Comparison of ENCODE assay signal across 2 cellular contexts in the genomic region with DNA sequence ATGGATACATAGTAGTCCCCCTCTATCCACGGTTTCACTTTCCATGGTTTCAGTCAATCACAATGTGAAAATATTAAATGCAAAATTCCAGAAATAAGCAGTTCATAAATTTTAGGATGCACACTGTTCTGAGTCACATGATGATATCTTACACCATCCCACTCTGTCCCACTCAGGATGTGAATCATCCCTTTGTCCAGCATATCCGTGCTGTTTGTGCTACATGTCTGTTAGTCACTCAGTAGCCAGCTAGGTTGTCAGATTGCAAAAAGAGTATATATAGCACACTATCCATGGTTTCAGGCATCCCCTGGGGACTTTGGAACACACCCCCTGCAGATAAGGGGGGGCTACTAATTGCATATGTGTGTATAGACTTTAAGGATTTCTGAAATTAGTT.
TF ChIP-seq lines count a peak whose summit lies in the region.

No MANE protein-coding gene starts in this region.

TF ChIP-seq in HepG2, 621 proteins besides CTCF, POLR2A, EP300 and RAD21:
- TF ChIP-seq TCF7L2 (IDR thresholded peaks at IDR 0.05; ENCODE audit: low read depth, low read length), result no peak
- no peak for TF ChIP-seq PHF21A (CRISPR knock-in tag; IDR thresholded peaks at IDR 0.05)
- TF ChIP-seq, protein P1, sequence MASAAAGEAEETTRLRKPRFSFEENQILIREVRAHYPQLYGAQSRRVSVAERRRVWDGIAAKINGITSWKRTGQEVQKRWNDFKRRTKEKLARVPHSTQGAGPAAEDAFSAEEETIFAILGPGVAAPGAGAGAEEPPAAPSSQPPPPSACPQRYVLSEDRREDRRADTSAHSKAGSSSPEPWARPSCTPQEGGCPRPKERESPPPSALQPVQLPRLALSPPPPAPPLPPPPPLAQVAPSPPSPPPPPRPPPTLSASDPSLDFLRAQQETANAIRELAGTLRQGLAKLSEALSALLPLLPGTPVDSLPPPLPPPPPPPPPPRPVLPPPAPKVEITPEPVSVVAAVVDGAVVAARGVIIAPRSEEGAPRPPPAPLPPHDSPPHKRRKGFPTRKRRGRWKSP (CRISPR knock-in tag; IDR thresholded peaks at IDR 0.05), result no peak
- TF ChIP-seq, protein P2, sequence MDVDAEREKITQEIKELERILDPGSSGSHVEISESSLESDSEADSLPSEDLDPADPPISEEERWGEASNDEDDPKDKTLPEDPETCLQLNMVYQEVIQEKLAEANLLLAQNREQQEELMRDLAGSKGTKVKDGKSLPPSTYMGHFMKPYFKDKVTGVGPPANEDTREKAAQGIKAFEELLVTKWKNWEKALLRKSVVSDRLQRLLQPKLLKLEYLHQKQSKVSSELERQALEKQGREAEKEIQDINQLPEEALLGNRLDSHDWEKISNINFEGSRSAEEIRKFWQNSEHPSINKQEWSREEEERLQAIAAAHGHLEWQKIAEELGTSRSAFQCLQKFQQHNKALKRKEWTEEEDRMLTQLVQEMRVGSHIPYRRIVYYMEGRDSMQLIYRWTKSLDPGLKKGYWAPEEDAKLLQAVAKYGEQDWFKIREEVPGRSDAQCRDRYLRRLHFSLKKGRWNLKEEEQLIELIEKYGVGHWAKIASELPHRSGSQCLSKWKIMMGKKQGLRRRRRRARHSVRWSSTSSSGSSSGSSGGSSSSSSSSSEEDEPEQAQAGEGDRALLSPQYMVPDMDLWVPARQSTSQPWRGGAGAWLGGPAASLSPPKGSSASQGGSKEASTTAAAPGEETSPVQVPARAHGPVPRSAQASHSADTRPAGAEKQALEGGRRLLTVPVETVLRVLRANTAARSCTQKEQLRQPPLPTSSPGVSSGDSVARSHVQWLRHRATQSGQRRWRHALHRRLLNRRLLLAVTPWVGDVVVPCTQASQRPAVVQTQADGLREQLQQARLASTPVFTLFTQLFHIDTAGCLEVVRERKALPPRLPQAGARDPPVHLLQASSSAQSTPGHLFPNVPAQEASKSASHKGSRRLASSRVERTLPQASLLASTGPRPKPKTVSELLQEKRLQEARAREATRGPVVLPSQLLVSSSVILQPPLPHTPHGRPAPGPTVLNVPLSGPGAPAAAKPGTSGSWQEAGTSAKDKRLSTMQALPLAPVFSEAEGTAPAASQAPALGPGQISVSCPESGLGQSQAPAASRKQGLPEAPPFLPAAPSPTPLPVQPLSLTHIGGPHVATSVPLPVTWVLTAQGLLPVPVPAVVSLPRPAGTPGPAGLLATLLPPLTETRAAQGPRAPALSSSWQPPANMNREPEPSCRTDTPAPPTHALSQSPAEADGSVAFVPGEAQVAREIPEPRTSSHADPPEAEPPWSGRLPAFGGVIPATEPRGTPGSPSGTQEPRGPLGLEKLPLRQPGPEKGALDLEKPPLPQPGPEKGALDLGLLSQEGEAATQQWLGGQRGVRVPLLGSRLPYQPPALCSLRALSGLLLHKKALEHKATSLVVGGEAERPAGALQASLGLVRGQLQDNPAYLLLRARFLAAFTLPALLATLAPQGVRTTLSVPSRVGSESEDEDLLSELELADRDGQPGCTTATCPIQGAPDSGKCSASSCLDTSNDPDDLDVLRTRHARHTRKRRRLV (CRISPR knock-in tag; IDR thresholded peaks at IDR 0.05), result no peak
- TF ChIP-seq FOSL2 (CRISPR knock-in tag; IDR thresholded peaks at IDR 0.05), result peak; percentile 74
- TF ChIP-seq RELA (CRISPR knock-in tag; IDR thresholded peaks at IDR 0.05), result no peak
- no peak for TF ChIP-seq ZNF652 (CRISPR knock-in tag; IDR thresholded peaks at IDR 0.05; ENCODE audit: borderline replicate concordance, low read depth)
- TF ChIP-seq ZNF501 (CRISPR knock-in tag; IDR thresholded peaks at IDR 0.05), result no peak
- TF ChIP-seq, protein P3, sequence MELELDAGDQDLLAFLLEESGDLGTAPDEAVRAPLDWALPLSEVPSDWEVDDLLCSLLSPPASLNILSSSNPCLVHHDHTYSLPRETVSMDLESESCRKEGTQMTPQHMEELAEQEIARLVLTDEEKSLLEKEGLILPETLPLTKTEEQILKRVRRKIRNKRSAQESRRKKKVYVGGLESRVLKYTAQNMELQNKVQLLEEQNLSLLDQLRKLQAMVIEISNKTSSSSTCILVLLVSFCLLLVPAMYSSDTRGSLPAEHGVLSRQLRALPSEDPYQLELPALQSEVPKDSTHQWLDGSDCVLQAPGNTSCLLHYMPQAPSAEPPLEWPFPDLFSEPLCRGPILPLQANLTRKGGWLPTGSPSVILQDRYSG (CRISPR knock-in tag; IDR thresholded peaks at IDR 0.05), result no peak
- peak; percentile 84; the same call in 1 of the 2 replicates for TF ChIP-seq ZNF3 (CRISPR knock-in tag; IDR thresholded peaks at IDR 0.05)

TF ChIP-seq in GM23338, 12 proteins besides CTCF, POLR2A, EP300 and RAD21:
- no peak for TF ChIP-seq STAT1 (IDR thresholded peaks at IDR 0.05; ENCODE audit: unreplicated experiment)
- TF ChIP-seq EZH2 (IDR thresholded peaks at IDR 0.05; ENCODE audit: low read depth, unreplicated experiment), result no peak
- TF ChIP-seq, protein P4, sequence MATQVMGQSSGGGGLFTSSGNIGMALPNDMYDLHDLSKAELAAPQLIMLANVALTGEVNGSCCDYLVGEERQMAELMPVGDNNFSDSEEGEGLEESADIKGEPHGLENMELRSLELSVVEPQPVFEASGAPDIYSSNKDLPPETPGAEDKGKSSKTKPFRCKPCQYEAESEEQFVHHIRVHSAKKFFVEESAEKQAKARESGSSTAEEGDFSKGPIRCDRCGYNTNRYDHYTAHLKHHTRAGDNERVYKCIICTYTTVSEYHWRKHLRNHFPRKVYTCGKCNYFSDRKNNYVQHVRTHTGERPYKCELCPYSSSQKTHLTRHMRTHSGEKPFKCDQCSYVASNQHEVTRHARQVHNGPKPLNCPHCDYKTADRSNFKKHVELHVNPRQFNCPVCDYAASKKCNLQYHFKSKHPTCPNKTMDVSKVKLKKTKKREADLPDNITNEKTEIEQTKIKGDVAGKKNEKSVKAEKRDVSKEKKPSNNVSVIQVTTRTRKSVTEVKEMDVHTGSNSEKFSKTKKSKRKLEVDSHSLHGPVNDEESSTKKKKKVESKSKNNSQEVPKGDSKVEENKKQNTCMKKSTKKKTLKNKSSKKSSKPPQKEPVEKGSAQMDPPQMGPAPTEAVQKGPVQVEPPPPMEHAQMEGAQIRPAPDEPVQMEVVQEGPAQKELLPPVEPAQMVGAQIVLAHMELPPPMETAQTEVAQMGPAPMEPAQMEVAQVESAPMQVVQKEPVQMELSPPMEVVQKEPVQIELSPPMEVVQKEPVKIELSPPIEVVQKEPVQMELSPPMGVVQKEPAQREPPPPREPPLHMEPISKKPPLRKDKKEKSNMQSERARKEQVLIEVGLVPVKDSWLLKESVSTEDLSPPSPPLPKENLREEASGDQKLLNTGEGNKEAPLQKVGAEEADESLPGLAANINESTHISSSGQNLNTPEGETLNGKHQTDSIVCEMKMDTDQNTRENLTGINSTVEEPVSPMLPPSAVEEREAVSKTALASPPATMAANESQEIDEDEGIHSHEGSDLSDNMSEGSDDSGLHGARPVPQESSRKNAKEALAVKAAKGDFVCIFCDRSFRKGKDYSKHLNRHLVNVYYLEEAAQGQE (IDR thresholded peaks at IDR 0.05; ENCODE audit: unreplicated experiment), result no peak
- no peak for TF ChIP-seq CREB1 (CRISPR knock-in tag; IDR thresholded peaks at IDR 0.05; ENCODE audit: low read depth)
- TF ChIP-seq ZNF331 (CRISPR knock-in tag; IDR thresholded peaks at IDR 0.05; ENCODE audit: low read depth), result no peak
- TF ChIP-seq JUNB (IDR thresholded peaks at IDR 0.05; ENCODE audit: unreplicated experiment), result no peak
- TF ChIP-seq, protein P5, sequence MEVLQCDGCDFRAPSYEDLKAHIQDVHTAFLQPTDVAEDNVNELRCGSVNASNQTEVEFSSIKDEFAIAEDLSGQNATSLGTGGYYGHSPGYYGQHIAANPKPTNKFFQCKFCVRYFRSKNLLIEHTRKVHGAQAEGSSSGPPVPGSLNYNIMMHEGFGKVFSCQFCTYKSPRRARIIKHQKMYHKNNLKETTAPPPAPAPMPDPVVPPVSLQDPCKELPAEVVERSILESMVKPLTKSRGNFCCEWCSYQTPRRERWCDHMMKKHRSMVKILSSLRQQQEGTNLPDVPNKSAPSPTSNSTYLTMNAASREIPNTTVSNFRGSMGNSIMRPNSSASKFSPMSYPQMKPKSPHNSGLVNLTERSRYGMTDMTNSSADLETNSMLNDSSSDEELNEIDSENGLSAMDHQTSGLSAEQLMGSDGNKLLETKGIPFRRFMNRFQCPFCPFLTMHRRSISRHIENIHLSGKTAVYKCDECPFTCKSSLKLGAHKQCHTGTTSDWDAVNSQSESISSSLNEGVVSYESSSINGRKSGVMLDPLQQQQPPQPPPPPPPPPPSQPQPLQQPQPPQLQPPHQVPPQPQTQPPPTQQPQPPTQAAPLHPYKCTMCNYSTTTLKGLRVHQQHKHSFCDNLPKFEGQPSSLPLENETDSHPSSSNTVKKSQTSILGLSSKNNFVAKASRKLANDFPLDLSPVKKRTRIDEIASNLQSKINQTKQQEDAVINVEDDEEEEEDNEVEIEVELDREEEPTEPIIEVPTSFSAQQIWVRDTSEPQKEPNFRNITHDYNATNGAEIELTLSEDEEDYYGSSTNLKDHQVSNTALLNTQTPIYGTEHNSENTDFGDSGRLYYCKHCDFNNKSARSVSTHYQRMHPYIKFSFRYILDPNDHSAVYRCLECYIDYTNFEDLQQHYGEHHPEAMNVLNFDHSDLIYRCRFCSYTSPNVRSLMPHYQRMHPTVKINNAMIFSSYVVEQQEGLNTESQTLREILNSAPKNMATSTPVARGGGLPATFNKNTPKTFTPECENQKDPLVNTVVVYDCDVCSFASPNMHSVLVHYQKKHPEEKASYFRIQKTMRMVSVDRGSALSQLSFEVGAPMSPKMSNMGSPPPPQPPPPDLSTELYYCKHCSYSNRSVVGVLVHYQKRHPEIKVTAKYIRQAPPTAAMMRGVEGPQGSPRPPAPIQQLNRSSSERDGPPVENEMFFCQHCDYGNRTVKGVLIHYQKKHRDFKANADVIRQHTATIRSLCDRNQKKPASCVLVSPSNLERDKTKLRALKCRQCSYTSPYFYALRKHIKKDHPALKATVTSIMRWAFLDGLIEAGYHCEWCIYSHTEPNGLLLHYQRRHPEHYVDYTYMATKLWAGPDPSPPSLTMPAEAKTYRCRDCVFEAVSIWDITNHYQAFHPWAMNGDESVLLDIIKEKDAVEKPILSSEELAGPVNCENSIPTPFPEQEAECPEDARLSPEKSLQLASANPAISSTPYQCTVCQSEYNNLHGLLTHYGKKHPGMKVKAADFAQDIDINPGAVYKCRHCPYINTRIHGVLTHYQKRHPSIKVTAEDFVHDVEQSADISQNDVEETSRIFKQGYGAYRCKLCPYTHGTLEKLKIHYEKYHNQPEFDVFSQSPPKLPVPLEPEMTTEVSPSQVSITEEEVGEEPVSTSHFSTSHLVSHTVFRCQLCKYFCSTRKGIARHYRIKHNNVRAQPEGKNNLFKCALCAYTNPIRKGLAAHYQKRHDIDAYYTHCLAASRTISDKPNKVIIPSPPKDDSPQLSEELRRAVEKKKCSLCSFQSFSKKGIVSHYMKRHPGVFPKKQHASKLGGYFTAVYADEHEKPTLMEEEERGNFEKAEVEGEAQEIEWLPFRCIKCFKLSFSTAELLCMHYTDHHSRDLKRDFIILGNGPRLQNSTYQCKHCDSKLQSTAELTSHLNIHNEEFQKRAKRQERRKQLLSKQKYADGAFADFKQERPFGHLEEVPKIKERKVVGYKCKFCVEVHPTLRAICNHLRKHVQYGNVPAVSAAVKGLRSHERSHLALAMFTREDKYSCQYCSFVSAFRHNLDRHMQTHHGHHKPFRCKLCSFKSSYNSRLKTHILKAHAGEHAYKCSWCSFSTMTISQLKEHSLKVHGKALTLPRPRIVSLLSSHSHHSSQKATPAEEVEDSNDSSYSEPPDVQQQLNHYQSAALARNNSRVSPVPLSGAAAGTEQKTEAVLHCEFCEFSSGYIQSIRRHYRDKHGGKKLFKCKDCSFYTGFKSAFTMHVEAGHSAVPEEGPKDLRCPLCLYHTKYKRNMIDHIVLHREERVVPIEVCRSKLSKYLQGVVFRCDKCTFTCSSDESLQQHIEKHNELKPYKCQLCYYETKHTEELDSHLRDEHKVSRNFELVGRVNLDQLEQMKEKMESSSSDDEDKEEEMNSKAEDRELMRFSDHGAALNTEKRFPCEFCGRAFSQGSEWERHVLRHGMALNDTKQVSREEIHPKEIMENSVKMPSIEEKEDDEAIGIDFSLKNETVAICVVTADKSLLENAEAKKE (CRISPR knock-in tag; IDR thresholded peaks at IDR 0.05), result no peak
